9 cellular contexts compared by ENCODE assay signal in the genomic region with DNA sequence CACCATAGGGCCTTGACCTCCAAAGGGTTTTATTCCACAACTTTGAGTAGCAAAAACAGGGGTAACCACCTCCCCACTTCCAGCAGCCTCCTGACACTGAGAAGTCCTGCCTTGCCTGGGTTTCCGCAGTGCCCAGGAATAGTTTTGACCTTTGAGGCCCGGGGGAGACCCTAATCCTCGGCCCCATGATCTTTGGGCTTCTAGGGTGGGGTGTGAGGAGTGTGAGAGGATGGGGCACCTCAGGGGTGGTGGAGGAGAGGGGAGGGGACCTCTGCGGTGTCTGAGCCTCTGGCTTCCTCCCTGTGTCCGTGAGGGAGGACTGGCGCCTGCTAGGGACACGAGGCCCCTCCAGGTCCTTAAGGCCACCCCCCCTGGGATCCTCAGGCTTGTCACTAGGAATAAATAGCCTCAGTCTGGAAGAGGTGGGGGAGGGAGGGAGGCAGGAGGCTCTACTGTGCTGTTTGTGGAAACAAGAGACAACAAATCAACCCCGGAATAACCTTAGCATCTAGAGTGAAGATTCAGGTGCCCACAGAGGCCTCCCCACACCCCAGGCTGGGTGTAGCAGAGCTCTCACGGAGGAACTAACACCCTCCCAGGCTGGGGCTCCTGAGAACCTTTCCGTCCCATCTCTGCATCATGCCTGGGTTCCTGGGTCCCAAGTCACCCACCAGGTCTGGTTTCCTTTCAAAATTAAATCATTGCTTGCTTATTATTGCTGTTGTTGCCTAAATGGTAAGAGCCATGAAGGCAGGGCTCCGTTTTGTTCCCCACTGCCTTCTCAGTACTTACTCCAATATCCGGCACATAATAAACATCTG. TPM values are rescaled to one million over a fixed set of nuclear protein-coding genes. Genes with fewer than 3 reads are reported as not detected.
DNase-seq lines count a peak whose midpoint lies in the region; ATAC-seq and TF ChIP-seq lines count a peak whose summit lies in the region.
"Had no signal": no experiment of that assay in that cellular context is flagged by ENCODE, and none has a peak within 500 bp of the region (broad histone marks: within the 10 kb centered on the region; RNA-seq: fewer than 3 reads in every experiment).

No MANE protein-coding gene starts in this region.

- no peaks in the 10 kb centered on the region for H3K9me3 Mint-ChIP-seq in stimulated activated naive CD8-positive, alpha-beta T cell treated with anti-CD3 and anti-CD28 coated beads, Interleukin-15, Interleukin-2, amounts not matched to agents 100 ng/mL and 50 ng/mL, for 24 hours
- H3K9me3 Mint-ChIP-seq in naive B cell, result no peaks in the 10 kb centered on the region

- DNase-seq in stimulated activated naive CD8-positive, alpha-beta T cell treated with anti-CD3 and anti-CD28 coated beads, Interleukin-15, Interleukin-2, amounts not matched to agents 100 U/mL and 50 U/mL, for 24 hours, result no peak
- DNase-seq in choroid plexus epithelial cell (ENCODE audit: low read depth) (no peak), naive B cell (no peak), hippocampal formation (lab: John Stamatoyannopoulos, UW) (no peak), GM10248 (ENCODE audit: extremely low spot score) (no peak), middle frontal gyrus (ENCODE audit: extremely low spot score, low spot score) (no peak), KG1 (lab: John Stamatoyannopoulos, UW) (no peak)
- DNase-seq: colonic mucosa had no signal

- H3K4me3 Mint-ChIP-seq in stimulated activated naive CD8-positive, alpha-beta T cell treated with anti-CD3 and anti-CD28 coated beads, Interleukin-15, Interleukin-2, amounts not matched to agents 100 ng/mL and 50 ng/mL, for 24 hours, result peak overlapping the region; percentile 45
- peak overlapping the region; percentile 60 to 84 (median 76) for H3K4me3 Mint-ChIP-seq in naive B cell

- H3K4me1 Mint-ChIP-seq in stimulated activated naive CD8-positive, alpha-beta T cell treated with anti-CD3 and anti-CD28 coated beads, Interleukin-15, Interleukin-2, amounts not matched to agents 100 ng/mL and 50 ng/mL, for 24 hours (ENCODE audit: low read depth), result peaks cover 66% of the 10 kb centered on the region
- H3K4me1 Mint-ChIP-seq in naive B cell, result peaks cover 13 to 14% (median 13%) of the 10 kb centered on the region in 3 donors

- no peak for ATAC-seq in stimulated activated naive CD8-positive, alpha-beta T cell treated with anti-CD3 and anti-CD28 coated beads, Interleukin-15, Interleukin-2, amounts not matched to agents 100 U/mL and 50 U/mL, for 24 hours
- ATAC-seq in naive B cell (ENCODE audit: low read depth in 2 of 2), result no peak

- TF ChIP-seq CTCF in choroid plexus epithelial cell (conservative IDR thresholded peaks at IDR 0.05; ENCODE audit: low read depth, low read length), result no peak
- no peak for TF ChIP-seq CTCF in GM10248 (IDR thresholded peaks at IDR 0.05; ENCODE audit: control extremely low read depth, extremely low read depth, low read depth, missing control alignments)

- POLR2A ChIA-PET in GM10248 (lab: Yijun Ruan, JAX), result interaction anchor here (0.6 kb wide), 2 partner anchors 14 to 47 kb away, joined by 4 to 5 read pairs; no protein-coding TSS in a partner anchor

- no peaks in the 10 kb centered on the region for H3K27me3 Mint-ChIP-seq in stimulated activated naive CD8-positive, alpha-beta T cell treated with anti-CD3 and anti-CD28 coated beads, Interleukin-15, Interleukin-2, amounts not matched to agents 100 ng/mL and 50 ng/mL, for 24 hours
- peaks cover 0 to 18% (median 12%) of the 10 kb centered on the region in 3 donors for H3K27me3 Mint-ChIP-seq in naive B cell

- peaks cover 19% of the 10 kb centered on the region for H3K36me3 Mint-ChIP-seq in stimulated activated naive CD8-positive, alpha-beta T cell treated with anti-CD3 and anti-CD28 coated beads, Interleukin-15, Interleukin-2, amounts not matched to agents 100 ng/mL and 50 ng/mL, for 24 hours (ENCODE audit: low read depth)
- no peaks in the 10 kb centered on the region for H3K36me3 Mint-ChIP-seq in naive B cell

- peak overlapping the region; percentile 67 for H3K27ac Mint-ChIP-seq in stimulated activated naive CD8-positive, alpha-beta T cell treated with anti-CD3 and anti-CD28 coated beads, Interleukin-15, Interleukin-2, amounts not matched to agents 100 ng/mL and 50 ng/mL, for 24 hours
- H3K27ac Mint-ChIP-seq in naive B cell, result peak overlapping the region in 1 of 6 donors; percentile 66

- CTCF ChIA-PET in GM10248 (lab: Yijun Ruan, JAX), result no interaction called here

- peak overlapping the region; percentile 79 for H3K4me3 ChIP-seq in choroid plexus epithelial cell (ENCODE audit: low read depth, low read length)

RNA-seq across cellular contexts. Expression of a gene that starts 0.9 kb away (rescaled TPM):
- polyA plus RNA-seq in naive B cell (ENCODE audit: low read depth in 6 of 6), result 1 to 10 TPM in 5 of 6 donors, under 1 TPM in 1; 0.88 to 5.1 (median 1.8) TPM

RNA-seq across cellular contexts. Expression of a gene that starts 6.3 kb away (rescaled TPM):
- polyA plus RNA-seq in naive B cell (ENCODE audit: low read depth in 6 of 6), result 10 to 100 TPM; 19.2 to 25.3 (median 20.9) TPM

RNA-seq across cellular contexts. Expression of a gene that starts 16.4 kb away (rescaled TPM):
- 100 to 1,000 TPM in 4 of 6 donors, 10 to 100 TPM in 2; 81.3 to 109 (median 101) TPM for polyA plus RNA-seq in naive B cell (ENCODE audit: low read depth in 6 of 6)

RNA-seq across cellular contexts. Expression of a gene that starts 40.4 kb away (rescaled TPM):
- 1 to 10 TPM in 1 of 6 donors, under 1 TPM in 5; 0.18 to 1.1 (median 0.34) TPM for polyA plus RNA-seq in naive B cell (ENCODE audit: low read depth in 6 of 6)

RNA-seq across cellular contexts. Expression of a gene that starts 59.4 kb away (rescaled TPM):
- 10 to 100 TPM; 15.7 to 25.5 (median 22.3) TPM for polyA plus RNA-seq in naive B cell (ENCODE audit: low read depth in 6 of 6)
